8 cellular contexts compared by ENCODE assay signal in genomic region chr11:93784152-93784934, GRCh38.
DNase-seq lines count a peak whose midpoint lies in the region; ATAC-seq and TF ChIP-seq lines count a peak whose summit lies in the region.

TSS of gene MED17 (plus strand) at chr11:93784282. CDS start at chr11:93784514, 232 bp downstream.

- peak within 1 kb of the TSS; percentile 72 for H3K27ac ChIP-seq in OCI-LY3 (ENCODE audit: low read length)

- no peaks in the 10 kb centered on the region for H3K9me3 ChIP-seq in OCI-LY3 (ENCODE audit: insufficient read depth, low read length)

- peaks cover 27% of the 10 kb centered on the region for H4K20me1 ChIP-seq in OCI-LY3 (ENCODE audit: insufficient read depth, low read length)

- H3K36me3 ChIP-seq in OCI-LY3 (replicated peaks; ENCODE audit: low read depth, low read length), result peaks cover 20% of the 10 kb centered on the region

- H3K4me2 ChIP-seq in OCI-LY3 (ENCODE audit: low read length), result peak within 1 kb of the TSS; percentile 89

- no peaks in the 10 kb centered on the region for H3K27me3 ChIP-seq in OCI-LY3 (ENCODE audit: low read depth, low read length)

- DNase-seq in DMS114 treated with DMSO at 0.1 percent for 48 hours (lab: John Stamatoyannopoulos, UW; ENCODE audit: unreplicated experiment) (peak; percentile 79), HuH-7.5 (ENCODE audit: low spot score) (peak; percentile 74), activated T-cell treated with anti-CD3 and anti-CD28 coated beads for 1 hour (ENCODE audit: low read depth) (peak; percentile 85), epidermal melanocyte (ENCODE audit: insufficient read length, low spot score) (peak; percentile 97), middle frontal gyrus (ENCODE audit: extremely low spot score, low spot score) (peak; percentile 87)
- peak; percentile 78 to 86 for DNase-seq in stimulated activated CD8-positive, alpha-beta memory T cell treated with anti-CD3 and anti-CD28 coated beads, Interleukin-2, amount 100 ng/mL, for 48 hours (ENCODE audit: low read depth in 2 of 2)

- peak; percentile 45 for TF ChIP-seq CTCF in OCI-LY3 (IDR thresholded peaks at IDR 0.05; ENCODE audit: low read depth, low read length)

- H3K9ac ChIP-seq in OCI-LY3 (ENCODE audit: low read length), result peak within 1 kb of the TSS; percentile 91

- H2AFZ ChIP-seq in OCI-LY3 (ENCODE audit: low read depth, low read length), result peak within 1 kb of the TSS; percentile 73

- H3K4me3 ChIP-seq in OCI-LY3 (ENCODE audit: low read length), result peak within 1 kb of the TSS; percentile 83

- H3K79me2 ChIP-seq in OCI-LY3 (ENCODE audit: low read length), result peaks cover 60% of the 10 kb centered on the region

- peak; percentile 97 for ATAC-seq in GM21526 (IDR thresholded peaks at IDR 0.05; ENCODE audit: low FRiP score, unreplicated experiment)

- peaks cover 20% of the 10 kb centered on the region for H3K4me1 ChIP-seq in OCI-LY3 (ENCODE audit: low read length)

Comparison
In these comparisons a context has a peak if more than half of its experiments do, and no peak if none do; other contexts are left out.
1. Peak in every context shown above with its lines: DNase-seq, ATAC-seq, H3K4me3 ChIP-seq and H3K27ac ChIP-seq.